In genomic region chr13:110310541-110311491, GRCh38 we compare ENCODE assay signal across 17 cellular contexts. TPM values are rescaled to one million over a fixed set of nuclear protein-coding genes. Genes with fewer than 3 reads are reported as not detected.
DNase-seq lines count a peak whose midpoint lies in the region; ATAC-seq and TF ChIP-seq lines count a peak whose summit lies in the region.
"Had no signal": no experiment of that assay in that cellular context is flagged by ENCODE, and none has a peak within 500 bp of the region (broad histone marks: within the 10 kb centered on the region; RNA-seq: fewer than 3 reads in every experiment).

No MANE protein-coding gene starts in this region.

- H4K5ac ChIP-seq in IMR-90 (ENCODE audit: low read depth, low read length), result peak overlapping the region; percentile 32

- H3K56ac ChIP-seq in IMR-90 (ENCODE audit: extremely low read depth, insufficient read depth, low read length), result no peak overlapping the region

- no peak overlapping the region for H3K4me3 Mint-ChIP-seq in GM23338
- H3K4me3 Mint-ChIP-seq: activated CD4-positive, alpha-beta memory T cell treated with anti-CD3 and anti-CD28 coated beads, Interleukin-2, amount 10 ng/mL, durations not matched to agents 7 days and 5 days; activated T-helper 17 cell treated with anti-CD3 and anti-CD28 coated beads, Interleukin-2, amount 50 U/mL, for 72 hours; naive thymus-derived CD4-positive, alpha-beta T cell had no signal

- H3K14ac ChIP-seq in IMR-90 (replicated peaks; ENCODE audit: low read depth, low read length) (peak overlapping the region; percentile 77), mesenchymal stem cell (ENCODE audit: low read length in 2 of 2) (peak overlapping the region in 1 of 2 experiments; percentile 57)

- DNase-seq in IMR-90 (no peak), coronary artery (ENCODE audit: low spot score) (peak; percentile 65), mesenchymal stem cell (no peak), stomach (no peak), NCI-H2107 (lab: John Stamatoyannopoulos, UW) (no peak), NCI-H524 treated with DMSO at 0.1 percent for 48 hours (lab: John Stamatoyannopoulos, UW) (no peak), GM23338 (ENCODE audit: low spot score) (no peak)
- DNase-seq: activated CD4-positive, alpha-beta memory T cell treated with anti-CD3 and anti-CD28 coated beads, Interleukin-2, amount 10 ng/mL, durations not matched to agents 7 days and 5 days; DMS79; effector memory CD4-positive, alpha-beta T cell; naive thymus-derived CD4-positive, alpha-beta T cell; NCI-H1092 treated with DMSO at 0.1 percent for 48 hours; stimulated activated naive CD4-positive, alpha-beta T cell treated with Interleukin-2 at 50 U/mL for 16 hours had no signal

- dilution Hi-C loops in IMR-90 (cut with HindIII; ENCODE audit: low sequenced_read_pairs, unreplicated experiment), result no loop called here

- H3K4ac ChIP-seq in IMR-90 (ENCODE audit: low read depth, low read length), result peak overlapping the region; percentile 56
- H3K4ac ChIP-seq in mesenchymal stem cell (ENCODE audit: low read depth in 1 of 2, low read length in 2 of 2), result peak overlapping the region; percentile 31 to 40

- H3K9me1 ChIP-seq in IMR-90 (ENCODE audit: insufficient read depth, low read length), result peaks cover 31% of the 10 kb centered on the region

- H4K91ac ChIP-seq in IMR-90 (ENCODE audit: insufficient read depth, low read depth, low read length), result peak overlapping the region; percentile 20; the same call in 1 of the 2 replicates
- no peak overlapping the region for H4K91ac ChIP-seq in mesenchymal stem cell (ENCODE audit: low read length)

- no TSS peak for BruUV-seq in IMR-90 (replicated peaks; lab: Mats Ljungman, UMichigan)

- H3K27ac ChIP-seq in IMR-90 (ENCODE audit: insufficient read depth, low read length) (peak overlapping the region; percentile 49), coronary artery (peak overlapping the region; percentile 99), mesenchymal stem cell (ENCODE audit: low read length, poor library complexity, severe bottlenecking) (no peak overlapping the region), stomach (peak overlapping the region in 4 of 5 donors; percentile 92 to 97 (median 94)), GM23338 (ENCODE audit: low read depth) (no peak overlapping the region)
- H3K27ac ChIP-seq: BLaER1 had no signal

- no peaks in the 10 kb centered on the region for H3F3A ChIP-seq in GM23338 (replicated peaks; ENCODE audit: low read depth)

- H4K8ac ChIP-seq in IMR-90 (ENCODE audit: low read depth in 2 of 2, low read length in 2 of 2) (peak overlapping the region; percentile 22 to 76; a peak in 2 of 4 replicates), mesenchymal stem cell (ENCODE audit: low read length) (no peak overlapping the region)

- H2AK5ac ChIP-seq in IMR-90 (ENCODE audit: low read depth, low read length) (peak overlapping the region; percentile 89), mesenchymal stem cell (ENCODE audit: low read length, severe bottlenecking) (peak overlapping the region; percentile 23)

- CTCF ChIA-PET in IMR-90 (lab: Yijun Ruan, JAX), result no interaction called here

- peaks cover 23% of the 10 kb centered on the region for H3K27me3 Mint-ChIP-seq in GM23338 (ENCODE audit: insufficient read depth, low read depth, poor library complexity)

- ATAC-seq in IMR-90 (ENCODE audit: low read depth) (no peak), HG03432 (IDR thresholded peaks at IDR 0.05; ENCODE audit: unreplicated experiment) (no peak), GM23338 (no peak)
- ATAC-seq: activated T-helper 17 cell treated with anti-CD3 and anti-CD28 coated beads, Interleukin-2, amount 50 U/mL, for 72 hours; naive thymus-derived CD4-positive, alpha-beta T cell; sciatic nerve had no signal

- H2BK15ac ChIP-seq in IMR-90 (ENCODE audit: low read depth, low read length), result 0 out of 3 replicates have a peak overlapping the region, but pooled peaks have one; percentile 26
- H2BK15ac ChIP-seq in mesenchymal stem cell (ENCODE audit: low read depth, poor library complexity, severe bottlenecking), result no peak overlapping the region

- H4K20me1 ChIP-seq in IMR-90 (ENCODE audit: insufficient read depth, low read length) (peaks cover 67% of the 10 kb centered on the region), GM23338 (replicated peaks; ENCODE audit: insufficient read depth) (peaks cover 5% of the 10 kb centered on the region)

- peak overlapping the region; percentile 3 to 70 for H2BK12ac ChIP-seq in mesenchymal stem cell (ENCODE audit: low read length in 2 of 2)

- H3K4me3 ChIP-seq in IMR-90 (ENCODE audit: insufficient read depth, low read depth, low read length) (no peak overlapping the region), coronary artery (peak overlapping the region; percentile 98), mesenchymal stem cell (ENCODE audit: insufficient read depth in 1 of 2, low read depth in 1 of 2, low read length in 2 of 2) (no peak overlapping the region), stomach (peak overlapping the region; percentile 24 to 86 (median 72)), GM23338 (no peak overlapping the region)
- H3K4me3 ChIP-seq: BLaER1 had no signal

- intact Hi-C loops in IMR-90 (cut with micrococcal nuclease), result no loop called here
- intact Hi-C loops in stomach (cut with DNase I; ENCODE audit: low total_unique reads), result no loop called here

- H3K18ac ChIP-seq in IMR-90 (ENCODE audit: low read depth, low read length) (peak overlapping the region; percentile 16; the same call in 1 of the 2 replicates), mesenchymal stem cell (ENCODE audit: low read depth in 1 of 2, low read length in 2 of 2) (peak overlapping the region; percentile 78 to 79)

- TF ChIP-seq POLR2A in IMR-90 (IDR thresholded peaks at IDR 0.05; ENCODE audit: low read depth, low read length) (no peak; the same call in 1 of the 2 replicates), stomach (IDR thresholded peaks at IDR 0.05) (no peak)

- H3K79me2 ChIP-seq in GM23338 (replicated peaks; ENCODE audit: insufficient read depth), result peaks cover 50% of the 10 kb centered on the region

- no peak overlapping the region for H2BK20ac ChIP-seq in IMR-90 (ENCODE audit: low read depth, low read length)

- H3K9me3 Mint-ChIP-seq in GM23338, result peaks cover 3% of the 10 kb centered on the region; the same call in 1 of the 3 replicates
- H3K9me3 Mint-ChIP-seq: activated CD4-positive, alpha-beta memory T cell treated with anti-CD3 and anti-CD28 coated beads, Interleukin-2, amount 10 ng/mL, durations not matched to agents 7 days and 5 days; activated T-helper 17 cell treated with anti-CD3 and anti-CD28 coated beads, Interleukin-2, amount 50 U/mL, for 72 hours had no signal

- H3K9me2 ChIP-seq in GM23338 (ENCODE audit: insufficient read depth), result no peaks in the 10 kb centered on the region

- peaks cover 2% of the 10 kb centered on the region; the same call in 2 of the 3 replicates for H3K36me3 Mint-ChIP-seq in GM23338 (ENCODE audit: low read depth)
- H3K36me3 Mint-ChIP-seq: naive thymus-derived CD4-positive, alpha-beta T cell had no signal

- H3K4me1 Mint-ChIP-seq in GM23338, result peaks cover 25% of the 10 kb centered on the region

- H2AK9ac ChIP-seq in IMR-90 (replicated peaks; ENCODE audit: low read depth, low read length, poor library complexity), result peak overlapping the region; percentile 1

- TF ChIP-seq RAD21 in IMR-90 (IDR thresholded peaks at IDR 0.05; ENCODE audit: low read length), result no peak

- POLR2A ChIA-PET in IMR-90 (lab: Charles Lee; ENCODE audit: unreplicated experiment), result interaction anchor here (0.8 to 1.5 kb wide), 2 partner anchors 9 to 405 kb away, joined by 4 read pairs; no protein-coding TSS in a partner anchor

- H2AFZ ChIP-seq in IMR-90 (replicated peaks; ENCODE audit: low read length, poor library complexity), result peak overlapping the region; percentile 25
- no peak overlapping the region for H2AFZ ChIP-seq in mesenchymal stem cell (ENCODE audit: low read depth, low read length)
- H2AFZ ChIP-seq in GM23338, result no peak overlapping the region

- H3K4me2 ChIP-seq in IMR-90 (ENCODE audit: low read depth, low read length) (peak overlapping the region; percentile 28), mesenchymal stem cell (ENCODE audit: low read length, poor library complexity, severe bottlenecking) (no peak overlapping the region), GM23338 (no peak overlapping the region)
- H3K4me2 ChIP-seq: BLaER1 had no signal

- TF ChIP-seq EP300 in stomach (IDR thresholded peaks at IDR 0.05), result no peak

- H2BK120ac ChIP-seq in IMR-90 (ENCODE audit: low read depth, low read length) (peak overlapping the region; percentile 80; the same call in 1 of the 2 replicates), mesenchymal stem cell (ENCODE audit: low read depth, low read length) (no peak overlapping the region)

- H3K27ac Mint-ChIP-seq in GM23338, result no peak overlapping the region; the same call in 1 of the 2 replicates
- H3K27ac Mint-ChIP-seq: activated CD4-positive, alpha-beta memory T cell treated with anti-CD3 and anti-CD28 coated beads, Interleukin-2, amount 10 ng/mL, durations not matched to agents 7 days and 5 days; activated T-helper 17 cell treated with anti-CD3 and anti-CD28 coated beads, Interleukin-2, amount 50 U/mL, for 72 hours; naive thymus-derived CD4-positive, alpha-beta T cell had no signal

- H3K27me3 ChIP-seq in IMR-90 (ENCODE audit: control insufficient read depth, insufficient read depth, low read length) (no peaks in the 10 kb centered on the region), mesenchymal stem cell (ENCODE audit: control insufficient read depth in 1 of 2, insufficient read depth in 1 of 2, low read length in 2 of 2) (no peaks in the 10 kb centered on the region), stomach (peaks cover 0 to 65% (median 40%) of the 10 kb centered on the region in 3 donors), GM23338 (ENCODE audit: insufficient read depth) (peaks cover 21% of the 10 kb centered on the region)

- H3K9ac ChIP-seq in IMR-90 (ENCODE audit: low read depth, low read length) (peak overlapping the region; percentile 53), mesenchymal stem cell (ENCODE audit: low read length) (no peak overlapping the region)
- H3K9ac ChIP-seq: BLaER1 had no signal

- H3K36me3 ChIP-seq in IMR-90 (ENCODE audit: control insufficient read depth, insufficient read depth, low read length), result peaks cover 49% of the 10 kb centered on the region
- peaks cover 9 to 47% of the 10 kb centered on the region in 2 experiments for H3K36me3 ChIP-seq in mesenchymal stem cell (ENCODE audit: control insufficient read depth in 1 of 2, insufficient read depth in 2 of 2, low read depth in 1 of 2, low read length in 2 of 2)
- peaks cover 0 to 16% (median 0%) of the 10 kb centered on the region in 4 donors for H3K36me3 ChIP-seq in stomach
- H3K36me3 ChIP-seq in GM23338 (ENCODE audit: insufficient read depth), result peaks cover 6% of the 10 kb centered on the region; the same call in 1 of the 2 replicates
- H3K36me3 ChIP-seq: BLaER1 had no signal

- H3K79me1 ChIP-seq in IMR-90 (ENCODE audit: low read depth in 1 of 2, low read length in 2 of 2) (peaks cover 0 to 63% of the 10 kb centered on the region in 2 experiments; a peak in 2 of 4 replicates), mesenchymal stem cell (replicated peaks; ENCODE audit: low read length, poor library complexity, severe bottlenecking) (peaks cover 3% of the 10 kb centered on the region)

- peak overlapping the region; percentile 84 for H3K23ac ChIP-seq in IMR-90 (ENCODE audit: low read depth, low read length)
- H3K23ac ChIP-seq in mesenchymal stem cell (ENCODE audit: low read length in 2 of 2), result peak overlapping the region in 1 of 2 experiments; percentile 66

- TF ChIP-seq CTCF in IMR-90 (conservative IDR thresholded peaks at IDR 0.05; ENCODE audit: low read depth, low read length) (no peak), coronary artery (IDR thresholded peaks at IDR 0.05) (no peak), stomach (IDR thresholded peaks at IDR 0.05) (no peak), GM23338 (conservative IDR thresholded peaks at IDR 0.05; ENCODE audit: low read depth in 2 of 2) (no peak)

- H2BK5ac ChIP-seq in IMR-90 (ENCODE audit: low read depth, low read length, poor library complexity, severe bottlenecking) (peak overlapping the region; percentile 70), mesenchymal stem cell (ENCODE audit: low read depth, low read length, poor library complexity, severe bottlenecking) (no peak overlapping the region)

- in situ Hi-C loops in IMR-90 (cut with MboI; ENCODE audit: low sequenced_read_pairs), result no loop called here

- H3K9me3 ChIP-seq in IMR-90 (ENCODE audit: control insufficient read depth, insufficient read depth, low read length) (no peaks in the 10 kb centered on the region), mesenchymal stem cell (ENCODE audit: control insufficient read depth, low read length) (no peaks in the 10 kb centered on the region), stomach (no peaks in the 10 kb centered on the region)

- peaks cover 28% of the 10 kb centered on the region for H3K4me1 ChIP-seq in IMR-90 (ENCODE audit: control insufficient read depth, insufficient read depth, low read length)
- H3K4me1 ChIP-seq in mesenchymal stem cell (ENCODE audit: control insufficient read depth, insufficient read depth, low read depth, low read length), result peaks cover 31% of the 10 kb centered on the region
- H3K4me1 ChIP-seq in stomach, result peaks cover 24 to 92% (median 64%) of the 10 kb centered on the region in 4 donors
- H3K4me1 ChIP-seq in GM23338 (ENCODE audit: insufficient read depth), result peaks cover 13% of the 10 kb centered on the region

- no CpG with 5 or more reads among the region's 17 CpGs for WGBS in IMR-90 (ENCODE audit: extremely low coverage in 2 of 2, insufficient read length in 1 of 2), 2 experiments
- 93% methylated on average over 14 of the region's 17 CpGs for WGBS in mesenchymal stem cell
- 64 to 82% (median 74%) methylated on average over 16 to 17 of the region's 17 CpGs for WGBS in stomach, 5 donors

RNA-seq across cellular contexts. Expression of gene COL4A2, which starts 3.7 kb away (rescaled TPM):
- total RNA-seq in IMR-90 (2012; rRNA removed), result 90.7 and 97.5 TPM in 2 replicates
- polyA plus RNA-seq in IMR-90 (2012; rRNA removed), result 457 and 533 TPM in 2 replicates
- polyA plus RNA-seq in IMR-90 (2012; cell fraction: cytosol; rRNA removed), result 220 and 733 TPM in 2 replicates
- 553 and 1,147 TPM in 2 replicates for polyA plus RNA-seq in IMR-90 (2012; cell fraction: nucleus; rRNA removed; ENCODE audit: low replicate concordance)
- 2,099 TPM for polyA plus RNA-seq in mesenchymal stem cell (2013, experiment 1 of 2)
- 2,053 TPM for polyA plus RNA-seq in mesenchymal stem cell (2013, experiment 2 of 2)
- total RNA-seq in stomach, result 100 to 1,000 TPM; 134 to 531 (median 366) TPM
- polyA plus RNA-seq in stomach, result 10 to 100 TPM; 24.0 to 96.6 (median 38.4) TPM
- total RNA-seq in GM23338 (2014; rRNA removed; shearing (Covaris generic)), result 117 and 131 TPM in 2 replicates
- 35.6 and 37.4 TPM in 2 replicates for polyA plus RNA-seq in GM23338 (2016; fragmentation: Nextera tagmentation; extraction: Ambion mirVana)
- total RNA-seq: activated CD4-positive, alpha-beta memory T cell treated with anti-CD3 and anti-CD28 coated beads, Interleukin-2, amount 10 ng/mL, durations not matched to agents 7 days and 5 days had no signal
- polyA plus RNA-seq: naive thymus-derived CD4-positive, alpha-beta T cell had no signal

RNA-seq across cellular contexts. Expression of gene COL4A1, which starts 3.9 kb away (rescaled TPM):
- 230 and 263 TPM in 2 replicates for total RNA-seq in IMR-90 (2012; rRNA removed)
- 301 and 337 TPM in 2 replicates for polyA plus RNA-seq in IMR-90 (2012; rRNA removed)
- 173 and 272 TPM in 2 replicates for polyA plus RNA-seq in IMR-90 (2012; cell fraction: cytosol; rRNA removed)
- polyA plus RNA-seq in IMR-90 (2012; cell fraction: nucleus; rRNA removed; ENCODE audit: low replicate concordance), result 217 and 287 TPM in 2 replicates
- polyA plus RNA-seq in mesenchymal stem cell (2013, experiment 1 of 2), result 2,271 TPM
- 2,270 TPM for polyA plus RNA-seq in mesenchymal stem cell (2013, experiment 2 of 2)
- total RNA-seq in stomach, result 100 to 1,000 TPM; 132 to 798 (median 175) TPM
- 10 to 100 TPM; 18.8 to 59.0 (median 30.6) TPM for polyA plus RNA-seq in stomach
- total RNA-seq in GM23338 (2014; rRNA removed; shearing (Covaris generic)), result 110 and 112 TPM in 2 replicates
- polyA plus RNA-seq in GM23338 (2016; fragmentation: Nextera tagmentation; extraction: Ambion mirVana), result 38.7 and 39.1 TPM in 2 replicates
- total RNA-seq: activated CD4-positive, alpha-beta memory T cell treated with anti-CD3 and anti-CD28 coated beads, Interleukin-2, amount 10 ng/mL, durations not matched to agents 7 days and 5 days; activated T-helper 17 cell treated with anti-CD3 and anti-CD28 coated beads, Interleukin-2, amount 50 U/mL, for 72 hours had no signal
- polyA plus RNA-seq: naive thymus-derived CD4-positive, alpha-beta T cell had no signal

Comparison
In these comparisons a context has a peak if more than half of its experiments do, and no peak if none do; other contexts are left out.
1. H3K27ac ChIP-seq: peak in IMR-90 (single experiment), coronary artery (2 of 2) and stomach (4 of 5); none in mesenchymal stem cell (single experiment) and GM23338 (single experiment).
2. H3K4me3 ChIP-seq: peak in coronary artery (single experiment) and stomach (4 of 4); none in IMR-90 (single experiment), mesenchymal stem cell (0 of 2) and GM23338 (single experiment).